ENCODE assay signal across 1 cellular context in the genomic region with DNA sequence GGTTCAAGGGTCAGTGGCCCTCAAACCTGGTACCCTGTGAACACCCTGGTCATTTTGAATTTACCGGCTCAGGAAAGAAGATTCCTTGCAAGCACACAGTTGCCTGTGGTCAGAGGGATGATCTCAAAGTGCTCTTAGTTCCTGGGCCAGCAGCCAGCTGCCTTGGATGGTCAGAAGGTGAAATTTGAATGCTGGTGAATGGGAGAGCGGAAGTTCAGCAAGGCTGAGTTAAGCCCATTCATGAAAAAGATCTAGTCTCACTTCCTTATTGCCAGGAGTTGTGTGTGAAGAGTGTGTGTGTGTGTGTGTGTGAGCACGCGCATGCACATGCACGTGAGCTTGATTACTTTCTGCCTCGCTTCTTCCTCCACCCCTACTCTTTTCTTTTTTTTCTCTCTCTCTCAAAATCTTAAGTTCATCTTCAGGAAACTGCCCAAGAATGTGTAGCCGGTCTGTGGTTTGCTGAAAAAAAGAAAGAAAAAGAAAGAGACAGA.
TF ChIP-seq lines count a peak whose summit lies in the region.

No MANE protein-coding gene starts in this region.

TF ChIP-seq in GM12878, 131 proteins besides CTCF, POLR2A, EP300 and RAD21 (continued from another document and continues in another):
- TF ChIP-seq CEBPZ (IDR thresholded peaks at IDR 0.05; ENCODE audit: low read depth, low read length): no peak
- TF ChIP-seq ZNF207 (IDR thresholded peaks at IDR 0.05; ENCODE audit: borderline replicate concordance): no peak
- TF ChIP-seq NFXL1 (IDR thresholded peaks at IDR 0.05; ENCODE audit: borderline replicate concordance): no peak
- TF ChIP-seq CBFB (IDR thresholded peaks at IDR 0.05; ENCODE audit: low read depth): peak; percentile 41; the same call in 1 of the 2 replicates
- TF ChIP-seq, protein P1, sequence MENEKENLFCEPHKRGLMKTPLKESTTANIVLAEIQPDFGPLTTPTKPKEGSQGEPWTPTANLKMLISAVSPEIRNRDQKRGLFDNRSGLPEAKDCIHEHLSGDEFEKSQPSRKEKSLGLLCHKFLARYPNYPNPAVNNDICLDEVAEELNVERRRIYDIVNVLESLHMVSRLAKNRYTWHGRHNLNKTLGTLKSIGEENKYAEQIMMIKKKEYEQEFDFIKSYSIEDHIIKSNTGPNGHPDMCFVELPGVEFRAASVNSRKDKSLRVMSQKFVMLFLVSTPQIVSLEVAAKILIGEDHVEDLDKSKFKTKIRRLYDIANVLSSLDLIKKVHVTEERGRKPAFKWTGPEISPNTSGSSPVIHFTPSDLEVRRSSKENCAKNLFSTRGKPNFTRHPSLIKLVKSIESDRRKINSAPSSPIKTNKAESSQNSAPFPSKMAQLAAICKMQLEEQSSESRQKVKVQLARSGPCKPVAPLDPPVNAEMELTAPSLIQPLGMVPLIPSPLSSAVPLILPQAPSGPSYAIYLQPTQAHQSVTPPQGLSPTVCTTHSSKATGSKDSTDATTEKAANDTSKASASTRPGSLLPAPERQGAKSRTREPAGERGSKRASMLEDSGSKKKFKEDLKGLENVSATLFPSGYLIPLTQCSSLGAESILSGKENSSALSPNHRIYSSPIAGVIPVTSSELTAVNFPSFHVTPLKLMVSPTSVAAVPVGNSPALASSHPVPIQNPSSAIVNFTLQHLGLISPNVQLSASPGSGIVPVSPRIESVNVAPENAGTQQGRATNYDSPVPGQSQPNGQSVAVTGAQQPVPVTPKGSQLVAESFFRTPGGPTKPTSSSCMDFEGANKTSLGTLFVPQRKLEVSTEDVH (IDR thresholded peaks at IDR 0.05; ENCODE audit: low read depth, partially characterized antibody): peak; percentile 55
- TF ChIP-seq CHD2 (IDR thresholded peaks at IDR 0.05; ENCODE audit: borderline replicate concordance, low read depth, low read length): peak; percentile 81
- no peak for TF ChIP-seq RB1 (IDR thresholded peaks at IDR 0.05; ENCODE audit: borderline replicate concordance)
- peak in 1 of 2 experiments; percentile 93; a peak in 2 of 4 replicates for TF ChIP-seq ETV6 (conservative IDR thresholded peaks at IDR 0.05 in 1 of 2, IDR thresholded peaks at IDR 0.05 in 1 of 2; ENCODE audit: borderline replicate concordance in 1 of 2, low read depth in 1 of 2)
- TF ChIP-seq HDAC6 (IDR thresholded peaks at IDR 0.05; ENCODE audit: unreplicated experiment): no peak
- TF ChIP-seq, protein P2, sequence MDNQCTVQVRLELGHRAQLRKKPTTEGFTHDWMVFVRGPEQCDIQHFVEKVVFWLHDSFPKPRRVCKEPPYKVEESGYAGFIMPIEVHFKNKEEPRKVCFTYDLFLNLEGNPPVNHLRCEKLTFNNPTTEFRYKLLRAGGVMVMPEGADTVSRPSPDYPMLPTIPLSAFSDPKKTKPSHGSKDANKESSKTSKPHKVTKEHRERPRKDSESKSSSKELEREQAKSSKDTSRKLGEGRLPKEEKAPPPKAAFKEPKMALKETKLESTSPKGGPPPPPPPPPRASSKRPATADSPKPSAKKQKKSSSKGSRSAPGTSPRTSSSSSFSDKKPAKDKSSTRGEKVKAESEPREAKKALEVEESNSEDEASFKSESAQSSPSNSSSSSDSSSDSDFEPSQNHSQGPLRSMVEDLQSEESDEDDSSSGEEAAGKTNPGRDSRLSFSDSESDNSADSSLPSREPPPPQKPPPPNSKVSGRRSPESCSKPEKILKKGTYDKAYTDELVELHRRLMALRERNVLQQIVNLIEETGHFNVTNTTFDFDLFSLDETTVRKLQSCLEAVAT (IDR thresholded peaks at IDR 0.05): 0 out of 2 replicates have a peak, but pooled peaks have one; percentile 65
- TF ChIP-seq WRNIP1 (IDR thresholded peaks at IDR 0.05; ENCODE audit: borderline replicate concordance, low read depth, low read length): peak; percentile 96
- TF ChIP-seq, protein P3, sequence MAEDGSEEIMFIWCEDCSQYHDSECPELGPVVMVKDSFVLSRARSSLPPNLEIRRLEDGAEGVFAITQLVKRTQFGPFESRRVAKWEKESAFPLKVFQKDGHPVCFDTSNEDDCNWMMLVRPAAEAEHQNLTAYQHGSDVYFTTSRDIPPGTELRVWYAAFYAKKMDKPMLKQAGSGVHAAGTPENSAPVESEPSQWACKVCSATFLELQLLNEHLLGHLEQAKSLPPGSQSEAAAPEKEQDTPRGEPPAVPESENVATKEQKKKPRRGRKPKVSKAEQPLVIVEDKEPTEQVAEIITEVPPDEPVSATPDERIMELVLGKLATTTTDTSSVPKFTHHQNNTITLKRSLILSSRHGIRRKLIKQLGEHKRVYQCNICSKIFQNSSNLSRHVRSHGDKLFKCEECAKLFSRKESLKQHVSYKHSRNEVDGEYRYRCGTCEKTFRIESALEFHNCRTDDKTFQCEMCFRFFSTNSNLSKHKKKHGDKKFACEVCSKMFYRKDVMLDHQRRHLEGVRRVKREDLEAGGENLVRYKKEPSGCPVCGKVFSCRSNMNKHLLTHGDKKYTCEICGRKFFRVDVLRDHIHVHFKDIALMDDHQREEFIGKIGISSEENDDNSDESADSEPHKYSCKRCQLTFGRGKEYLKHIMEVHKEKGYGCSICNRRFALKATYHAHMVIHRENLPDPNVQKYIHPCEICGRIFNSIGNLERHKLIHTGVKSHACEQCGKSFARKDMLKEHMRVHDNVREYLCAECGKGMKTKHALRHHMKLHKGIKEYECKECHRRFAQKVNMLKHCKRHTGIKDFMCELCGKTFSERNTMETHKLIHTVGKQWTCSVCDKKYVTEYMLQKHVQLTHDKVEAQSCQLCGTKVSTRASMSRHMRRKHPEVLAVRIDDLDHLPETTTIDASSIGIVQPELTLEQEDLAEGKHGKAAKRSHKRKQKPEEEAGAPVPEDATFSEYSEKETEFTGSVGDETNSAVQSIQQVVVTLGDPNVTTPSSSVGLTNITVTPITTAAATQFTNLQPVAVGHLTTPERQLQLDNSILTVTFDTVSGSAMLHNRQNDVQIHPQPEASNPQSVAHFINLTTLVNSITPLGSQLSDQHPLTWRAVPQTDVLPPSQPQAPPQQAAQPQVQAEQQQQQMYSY (CRISPR knock-in tag; IDR thresholded peaks at IDR 0.05): no peak
- no peak for TF ChIP-seq BRCA1 (IDR thresholded peaks at IDR 0.05; ENCODE audit: low read depth, low read length)
- TF ChIP-seq PAX8 (IDR thresholded peaks at IDR 0.05): peak; percentile 77; the same call in 1 of the 2 replicates
- TF ChIP-seq SUPT20H (IDR thresholded peaks at IDR 0.05; ENCODE audit: borderline replicate concordance, control insufficient read depth, low read depth, low read length): no peak
- TF ChIP-seq BACH1 (IDR thresholded peaks at IDR 0.05; ENCODE audit: borderline replicate concordance): peak; percentile 82; the same call in 1 of the 2 replicates
- peak; percentile 65 for TF ChIP-seq RUNX3 (IDR thresholded peaks at IDR 0.05; ENCODE audit: low read length)
- 0 out of 2 replicates have a peak, but pooled peaks have one; percentile 55 for TF ChIP-seq RFX5 (IDR thresholded peaks at IDR 0.05; ENCODE audit: low read depth, low read length)
- TF ChIP-seq TCF7 (IDR thresholded peaks at IDR 0.05; ENCODE audit: borderline replicate concordance): no peak
- peak; percentile 89 for TF ChIP-seq EED (IDR thresholded peaks at IDR 0.05; ENCODE audit: low read depth)
- TF ChIP-seq, protein P4, sequence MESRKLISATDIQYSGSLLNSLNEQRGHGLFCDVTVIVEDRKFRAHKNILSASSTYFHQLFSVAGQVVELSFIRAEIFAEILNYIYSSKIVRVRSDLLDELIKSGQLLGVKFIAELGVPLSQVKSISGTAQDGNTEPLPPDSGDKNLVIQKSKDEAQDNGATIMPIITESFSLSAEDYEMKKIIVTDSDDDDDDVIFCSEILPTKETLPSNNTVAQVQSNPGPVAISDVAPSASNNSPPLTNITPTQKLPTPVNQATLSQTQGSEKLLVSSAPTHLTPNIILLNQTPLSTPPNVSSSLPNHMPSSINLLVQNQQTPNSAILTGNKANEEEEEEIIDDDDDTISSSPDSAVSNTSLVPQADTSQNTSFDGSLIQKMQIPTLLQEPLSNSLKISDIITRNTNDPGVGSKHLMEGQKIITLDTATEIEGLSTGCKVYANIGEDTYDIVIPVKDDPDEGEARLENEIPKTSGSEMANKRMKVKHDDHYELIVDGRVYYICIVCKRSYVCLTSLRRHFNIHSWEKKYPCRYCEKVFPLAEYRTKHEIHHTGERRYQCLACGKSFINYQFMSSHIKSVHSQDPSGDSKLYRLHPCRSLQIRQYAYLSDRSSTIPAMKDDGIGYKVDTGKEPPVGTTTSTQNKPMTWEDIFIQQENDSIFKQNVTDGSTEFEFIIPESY (IDR thresholded peaks at IDR 0.05): no peak
- no peak for TF ChIP-seq FOS (IDR thresholded peaks at IDR 0.05; ENCODE audit: borderline replicate concordance, extremely low read depth, insufficient read length)
- TF ChIP-seq EGR1 (IDR thresholded peaks at IDR 0.05; ENCODE audit: borderline replicate concordance in 1 of 2, low read depth in 2 of 2, low read length in 2 of 2): 0 out of 3 replicates have a peak, but pooled peaks of 1 of the 2 experiments have one; percentile 7
- 0 out of 2 replicates have a peak, but pooled peaks have one; percentile 19 for TF ChIP-seq TARDBP (IDR thresholded peaks at IDR 0.05; ENCODE audit: borderline replicate concordance)
- peak; percentile 48 for TF ChIP-seq RELA (IDR thresholded peaks at IDR 0.05; ENCODE audit: borderline replicate concordance, partially characterized antibody)
- peak; percentile 73 for TF ChIP-seq NFIC (IDR thresholded peaks at IDR 0.05; ENCODE audit: low read depth, low read length)
- TF ChIP-seq SMARCA5 (IDR thresholded peaks at IDR 0.05): no peak
- TF ChIP-seq ZBTB11 (CRISPR knock-in tag; IDR thresholded peaks at IDR 0.05): no peak
- no peak; the same call in 1 of the 2 replicates for TF ChIP-seq POLR2AphosphoS2 (IDR thresholded peaks at IDR 0.05; ENCODE audit: low read depth, low read length)
- TF ChIP-seq, protein P5, sequence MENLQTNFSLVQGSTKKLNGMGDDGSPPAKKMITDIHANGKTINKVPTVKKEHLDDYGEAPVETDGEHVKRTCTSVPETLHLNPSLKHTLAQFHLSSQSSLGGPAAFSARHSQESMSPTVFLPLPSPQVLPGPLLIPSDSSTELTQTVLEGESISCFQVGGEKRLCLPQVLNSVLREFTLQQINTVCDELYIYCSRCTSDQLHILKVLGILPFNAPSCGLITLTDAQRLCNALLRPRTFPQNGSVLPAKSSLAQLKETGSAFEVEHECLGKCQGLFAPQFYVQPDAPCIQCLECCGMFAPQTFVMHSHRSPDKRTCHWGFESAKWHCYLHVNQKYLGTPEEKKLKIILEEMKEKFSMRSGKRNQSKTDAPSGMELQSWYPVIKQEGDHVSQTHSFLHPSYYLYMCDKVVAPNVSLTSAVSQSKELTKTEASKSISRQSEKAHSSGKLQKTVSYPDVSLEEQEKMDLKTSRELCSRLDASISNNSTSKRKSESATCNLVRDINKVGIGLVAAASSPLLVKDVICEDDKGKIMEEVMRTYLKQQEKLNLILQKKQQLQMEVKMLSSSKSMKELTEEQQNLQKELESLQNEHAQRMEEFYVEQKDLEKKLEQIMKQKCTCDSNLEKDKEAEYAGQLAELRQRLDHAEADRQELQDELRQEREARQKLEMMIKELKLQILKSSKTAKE (IDR thresholded peaks at IDR 0.05; ENCODE audit: low read depth, poor library complexity, severe bottlenecking): peak; percentile 93
- peak; percentile 49; the same call in 1 of the 2 replicates for TF ChIP-seq BMI1 (IDR thresholded peaks at IDR 0.05; ENCODE audit: borderline replicate concordance)
- TF ChIP-seq POLR2AphosphoS5 (IDR thresholded peaks at IDR 0.05; ENCODE audit: low read length): peak; percentile 28; the same call in 1 of the 2 replicates
- TF ChIP-seq YY1 (IDR thresholded peaks at IDR 0.05; ENCODE audit: low read depth, low read length): peak; percentile 49; the same call in 1 of the 2 replicates
